In genomic region chr2:67037655-67038054, GRCh38 we compare ENCODE assay signal across 15 cellular contexts.
DNase-seq lines count a peak whose midpoint lies in the region; ATAC-seq and TF ChIP-seq lines count a peak whose summit lies in the region.
"Had no signal": no experiment of that assay in that cellular context is flagged by ENCODE, and none has a peak within 500 bp of the region (broad histone marks: within the 10 kb centered on the region; RNA-seq: fewer than 3 reads in every experiment).

No MANE protein-coding gene starts in this region.

- H3K9me3 ChIP-seq in Caco-2 (no peaks in the 10 kb centered on the region), suprapubic skin (no peaks in the 10 kb centered on the region)

- CTCF ChIA-PET in Caco-2 (lab: Charles Lee): no interaction called here

- no peaks in the 10 kb centered on the region for H3K36me3 ChIP-seq in Caco-2 (ENCODE audit: control insufficient read depth, insufficient read depth, low read length)
- no peaks in the 10 kb centered on the region for H3K36me3 ChIP-seq in suprapubic skin
- H3K36me3 ChIP-seq: brain microvascular endothelial cell had no signal

- BruUV-seq in Caco-2 (replicated peaks; lab: Mats Ljungman, UMichigan): no TSS peak

- H3K9me3 Mint-ChIP-seq in Caco-2 (ENCODE audit: unreplicated experiment): no peaks in the 10 kb centered on the region
- H3K9me3 Mint-ChIP-seq: activated naive CD4-positive, alpha-beta T cell treated with anti-CD3 and anti-CD28 coated beads for 36 hours had no signal

- 81% methylated on average over 8 of the region's 8 CpGs for WGBS in suprapubic skin

- no peaks in the 10 kb centered on the region for H3K27me3 Mint-ChIP-seq in Caco-2 (ENCODE audit: insufficient read depth, unreplicated experiment)
- H3K27me3 Mint-ChIP-seq: naive B cell had no signal

- peaks cover 27% of the 10 kb centered on the region for H3K4me1 Mint-ChIP-seq in Caco-2 (ENCODE audit: low read depth, unreplicated experiment)
- H3K4me1 Mint-ChIP-seq: naive B cell had no signal

- no peaks in the 10 kb centered on the region for H3K27me3 ChIP-seq in Caco-2 (replicated peaks; ENCODE audit: control insufficient read depth, insufficient read depth, low read length)
- H3K27me3 ChIP-seq in suprapubic skin: no peaks in the 10 kb centered on the region
- H3K27me3 ChIP-seq: brain microvascular endothelial cell had no signal

- POLR2A ChIA-PET in Caco-2 (lab: Charles Lee): interaction anchor here (0.9 kb wide), 1 partner anchor 45 kb away, joined by 3 read pairs; no protein-coding TSS in a partner anchor

- H3K4me3 Mint-ChIP-seq in Caco-2 (ENCODE audit: unreplicated experiment): no peak overlapping the region
- H3K4me3 Mint-ChIP-seq: activated naive CD4-positive, alpha-beta T cell treated with anti-CD3 and anti-CD28 coated beads for 36 hours; naive B cell had no signal

- TF ChIP-seq CTCF in Caco-2 (IDR thresholded peaks at IDR 0.05; ENCODE audit: insufficient read depth in 1 of 2, low read depth in 1 of 2, low read length in 1 of 2, severe bottlenecking in 1 of 2, unreplicated experiment in 1 of 2) (no peak), coronary artery (IDR thresholded peaks at IDR 0.05) (no peak), suprapubic skin (IDR thresholded peaks at IDR 0.05) (no peak)

- no peak overlapping the region for H3K4me3 ChIP-seq in Caco-2 (ENCODE audit: low read depth, low read length)
- H3K4me3 ChIP-seq in coronary artery: no peak overlapping the region
- H3K4me3 ChIP-seq in suprapubic skin: no peak overlapping the region

- no peaks in the 10 kb centered on the region for H3K36me3 Mint-ChIP-seq in Caco-2 (ENCODE audit: insufficient read depth, unreplicated experiment)
- H3K36me3 Mint-ChIP-seq: naive B cell had no signal

- intact Hi-C loops in Caco-2 (cut with micrococcal nuclease; ENCODE audit: unreplicated experiment): loop anchor here (1.0 kb wide), 1 partner anchor 29 kb away; no protein-coding TSS in a partner anchor

- DNase-seq in Caco-2: peak; percentile 40 to 58
- DNase-seq in NCI-H1105 (lab: John Stamatoyannopoulos, UW): peak; percentile 73
- peak; percentile 60 to 87 for DNase-seq in NCI-H524 (lab: John Stamatoyannopoulos, UW)
- peak; percentile 74 for DNase-seq in left lobe of liver (ENCODE audit: low spot score)
- no peak for DNase-seq in coronary artery (ENCODE audit: low spot score)
- DNase-seq in suprapubic skin (ENCODE audit: low spot score in 2 of 2): no peak
- DNase-seq in amygdala (lab: John Stamatoyannopoulos, UW): no peak
- no peak for DNase-seq in stimulated activated CD4-positive, alpha-beta T cell treated with anti-CD3 and anti-CD28 coated beads, Interleukin-15, amount 100 ng/mL, for 24 hours
- DNase-seq: activated naive CD4-positive, alpha-beta T cell treated with anti-CD3 and anti-CD28 coated beads for 36 hours; brain microvascular endothelial cell; hypothalamus; left ventricle myocardium superior; naive B cell; NK-92 treated with Interleukin-12 subunit alpha and Interleukin-12 subunit beta, amount 100 ng/mL, for 24 hours; T-helper 2 cell had no signal

- H3K4me1 ChIP-seq in Caco-2: peaks cover 42% of the 10 kb centered on the region
- H3K4me1 ChIP-seq in suprapubic skin: no peaks in the 10 kb centered on the region

- no peak for TF ChIP-seq EP300 in suprapubic skin (IDR thresholded peaks at IDR 0.05)

- no peak overlapping the region for H3K27ac Mint-ChIP-seq in Caco-2 (ENCODE audit: unreplicated experiment)
- H3K27ac Mint-ChIP-seq: activated naive CD4-positive, alpha-beta T cell treated with anti-CD3 and anti-CD28 coated beads for 36 hours; naive B cell had no signal

- H3K27ac ChIP-seq in coronary artery: no peak overlapping the region
- H3K27ac ChIP-seq in suprapubic skin: no peak overlapping the region
- H3K27ac ChIP-seq: brain microvascular endothelial cell had no signal

- no peak for TF ChIP-seq POLR2A in suprapubic skin (IDR thresholded peaks at IDR 0.05)

- ATAC-seq in left lobe of liver: peak; percentile 89
- ATAC-seq: left ventricle myocardium superior had no signal

Comparison
In these comparisons a context has a peak if more than half of its experiments do, and no peak if none do; other contexts are left out.
1. DNase-seq: peak in Caco-2 (2 of 2), NCI-H1105 (single experiment), NCI-H524 (2 of 2) and left lobe of liver (single experiment); none in coronary artery (single experiment), suprapubic skin (0 of 2), amygdala (0 of 56) and stimulated activated CD4-positive, alpha-beta T cell treated with anti-CD3 and anti-CD28 coated beads, Interleukin-15, amount 100 ng/mL, for 24 hours (single experiment).